In genomic region chr3:69761896-69762789, GRCh38 we compare ENCODE assay signal across 10 cellular contexts. TPM values are rescaled to one million over a fixed set of nuclear protein-coding genes. Genes with fewer than 3 reads are reported as not detected.
DNase-seq lines count a peak whose midpoint lies in the region; ATAC-seq lines count a peak whose summit lies in the region.
"Had no signal": no experiment of that assay in that cellular context is flagged by ENCODE, and none has a peak within 500 bp of the region (broad histone marks: within the 10 kb centered on the region; RNA-seq: fewer than 3 reads in every experiment).

No MANE protein-coding gene starts in this region.

- intact Hi-C loops in left colon (cut with DNase I, micrococcal nuclease): no loop called here

- H3K36me3 Mint-ChIP-seq in stimulated activated memory B cell treated with anti-CD40 and anti-IgM and Interleukin-4, amounts not matched to agents 10 μg/mL and 1 μg/mL and 100 μg/mL, for 72 hours: no peaks in the 10 kb centered on the region

- no peaks in the 10 kb centered on the region for H3K27me3 Mint-ChIP-seq in stimulated activated memory B cell treated with anti-CD40 and anti-IgM and Interleukin-4, amounts not matched to agents 10 μg/mL and 1 μg/mL and 100 μg/mL, for 72 hours

- DNase-seq in dedifferentiated amniotic fluid mesenchymal stem cell (ENCODE audit: extremely low spot score): peak; percentile 63
- DNase-seq in skeletal muscle cell (ENCODE audit: low read depth): peak; percentile 78
- no peak for DNase-seq in left colon
- no peak for DNase-seq in NCI-H1417 (lab: John Stamatoyannopoulos, UW)
- DNase-seq in NCI-H748 (lab: John Stamatoyannopoulos, UW; ENCODE audit: unreplicated experiment): no peak
- DNase-seq: upper lobe of left lung had no signal

- ATAC-seq in GM18858 (IDR thresholded peaks at IDR 0.05; ENCODE audit: unreplicated experiment): peak; percentile 71
- ATAC-seq in HG03432 (IDR thresholded peaks at IDR 0.05; ENCODE audit: unreplicated experiment): peak; percentile 82
- ATAC-seq in left colon: no peak
- ATAC-seq in stimulated activated memory B cell treated with anti-CD40 and anti-IgM and Interleukin-4, amounts not matched to agents 10 μg/mL and 1 μg/mL and 100 μg/mL, for 72 hours: no peak

- H3K4me3 Mint-ChIP-seq in stimulated activated memory B cell treated with anti-CD40 and anti-IgM and Interleukin-4, amounts not matched to agents 10 μg/mL and 1 μg/mL and 100 μg/mL, for 72 hours: no peak overlapping the region

- no peak overlapping the region for H3K4me3 ChIP-seq in skeletal muscle cell (ENCODE audit: low read depth, low read length)
- H3K4me3 ChIP-seq: skin epidermis, upper lobe of left lung had no signal

- no peak overlapping the region for H3K27ac Mint-ChIP-seq in stimulated activated memory B cell treated with anti-CD40 and anti-IgM and Interleukin-4, amounts not matched to agents 10 μg/mL and 1 μg/mL and 100 μg/mL, for 72 hours

- peaks cover 3% of the 10 kb centered on the region for H3K9me3 Mint-ChIP-seq in stimulated activated memory B cell treated with anti-CD40 and anti-IgM and Interleukin-4, amounts not matched to agents 10 μg/mL and 1 μg/mL and 100 μg/mL, for 72 hours

- H3K4me1 Mint-ChIP-seq in stimulated activated memory B cell treated with anti-CD40 and anti-IgM and Interleukin-4, amounts not matched to agents 10 μg/mL and 1 μg/mL and 100 μg/mL, for 72 hours: no peaks in the 10 kb centered on the region

RNA-seq across cellular contexts. Expression of gene MITF, which starts 22.9 kb away (rescaled TPM):
- total RNA-seq in left colon: 1 to 10 TPM; 3.6 to 9.3 TPM

Comparison
In these comparisons a context has a peak if more than half of its experiments do, and no peak if none do; other contexts are left out.
1. ATAC-seq: peak in GM18858 (single experiment) and HG03432 (single experiment); none in left colon (single experiment) and stimulated activated memory B cell treated with anti-CD40 and anti-IgM and Interleukin-4, amounts not matched to agents 10 μg/mL and 1 μg/mL and 100 μg/mL, for 72 hours (single experiment).
2. DNase-seq: peak in dedifferentiated amniotic fluid mesenchymal stem cell (single experiment) and skeletal muscle cell (single experiment); none in left colon (0 of 2), NCI-H1417 (0 of 3) and NCI-H748 (single experiment).